8 cellular contexts compared by ENCODE assay signal in the genomic region with DNA sequence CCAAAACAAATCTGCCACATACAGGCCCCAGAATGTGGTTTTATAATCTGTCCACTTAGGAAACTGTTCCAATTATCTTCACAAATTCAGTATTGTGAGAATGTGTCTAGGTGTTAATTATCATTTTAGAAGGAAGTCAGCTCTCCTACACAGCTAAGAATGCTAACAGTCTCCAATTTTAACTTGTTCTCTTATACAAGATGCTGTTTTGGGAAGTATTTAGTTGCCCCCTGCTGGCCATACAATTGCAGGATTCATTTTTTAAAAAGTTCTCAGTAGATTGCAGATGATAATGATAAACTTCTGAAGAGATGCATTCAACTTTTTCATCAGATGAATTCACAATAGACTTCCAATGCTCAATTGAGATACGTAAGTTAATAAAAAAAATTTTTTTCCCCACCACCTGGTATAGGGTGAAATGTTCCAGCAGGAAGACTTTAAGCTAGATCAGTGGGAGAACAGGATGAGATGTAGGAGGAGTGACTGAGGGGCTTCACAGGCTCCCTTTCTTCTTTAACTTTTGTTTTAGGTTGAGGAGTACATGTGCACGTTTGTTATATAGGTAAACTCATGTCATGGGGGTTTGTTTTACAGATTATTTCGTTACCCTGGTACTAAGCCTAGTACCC. TPM values are rescaled to one million over a fixed set of nuclear protein-coding genes. Genes with fewer than 3 reads are reported as not detected.
DNase-seq lines count a peak whose midpoint lies in the region; ATAC-seq and TF ChIP-seq lines count a peak whose summit lies in the region.

No MANE protein-coding gene starts in this region.

- H3K36me3 ChIP-seq in gastroesophageal sphincter, result no peaks in the 10 kb centered on the region

- intact Hi-C loops in sciatic nerve (cut with DNase I), result no loop called here

- no peak for TF ChIP-seq EP300 in gastroesophageal sphincter (IDR thresholded peaks at IDR 0.05)

- no peak for TF ChIP-seq POLR2A in gastroesophageal sphincter (IDR thresholded peaks at IDR 0.05)

- peak; percentile 49 to 65 (median 62) for TF ChIP-seq CTCF in gastroesophageal sphincter (IDR thresholded peaks at IDR 0.05)

- ATAC-seq in GM21526 (IDR thresholded peaks at IDR 0.05; ENCODE audit: low FRiP score, unreplicated experiment), result peak; percentile 66
- no peak for ATAC-seq in gastroesophageal sphincter
- peak; percentile 44 for ATAC-seq in sciatic nerve

- WGBS in gastroesophageal sphincter (ENCODE audit: low coverage in 1 of 2), 2 donors, result 64 to 72% methylated on average over 3 of the region's 3 CpGs

- H3K4me3 ChIP-seq in gastroesophageal sphincter, result no peak overlapping the region

- H3K27me3 ChIP-seq in gastroesophageal sphincter, result no peaks in the 10 kb centered on the region

- peak; percentile 26 for DNase-seq in NCI-H146 (lab: John Stamatoyannopoulos, UW)
- DNase-seq in NCI-H146 treated with DMSO at 0.1 percent for 48 hours (lab: John Stamatoyannopoulos, UW; ENCODE audit: unreplicated experiment), result no peak
- DNase-seq in NCI-H2171 (lab: John Stamatoyannopoulos, UW), result peak; percentile 17
- peak; percentile 3 to 18 for DNase-seq in activated CD4-positive, alpha-beta T cell treated with anti-CD3 and anti-CD28 coated beads, Interleukin-2, amount 50 U/mL, for 4 hours
- DNase-seq in sciatic nerve (ENCODE audit: low spot score), result no peak
- no peak for DNase-seq in epidermal melanocyte (ENCODE audit: insufficient read length, low spot score)

- no peak overlapping the region for H3K27ac ChIP-seq in gastroesophageal sphincter

- no peaks in the 10 kb centered on the region for H3K4me1 ChIP-seq in gastroesophageal sphincter

- no peaks in the 10 kb centered on the region for H3K9me3 ChIP-seq in gastroesophageal sphincter

RNA-seq across cellular contexts. Expression of gene OSBPL8, which starts 27.3 kb away (rescaled TPM):
- total RNA-seq in gastroesophageal sphincter (10 to 100 TPM; 65.8 to 73.5 (median 66.7) TPM), sciatic nerve (103 TPM)

Comparison
In these comparisons a context has a peak if more than half of its experiments do, and no peak if none do; other contexts are left out.
1. DNase-seq: peak in NCI-H146 (single experiment), NCI-H2171 (single experiment) and activated CD4-positive, alpha-beta T cell treated with anti-CD3 and anti-CD28 coated beads, Interleukin-2, amount 50 U/mL, for 4 hours (2 of 2); none in NCI-H146 treated with DMSO at 0.1 percent for 48 hours (single experiment), sciatic nerve (single experiment) and epidermal melanocyte (single experiment).